Comparison of ENCODE assay signal across 14 cellular contexts in genomic region chrX:33188881-33189280, GRCh38. TPM values are rescaled to one million over a fixed set of nuclear protein-coding genes. Genes with fewer than 3 reads are reported as not detected.
DNase-seq lines count a peak whose midpoint lies in the region; ATAC-seq, FAIRE-seq and TF ChIP-seq lines count a peak whose summit lies in the region.
"Had no signal": no experiment of that assay in that cellular context is flagged by ENCODE, and none has a peak within 500 bp of the region (broad histone marks: within the 10 kb centered on the region; RNA-seq: fewer than 3 reads in every experiment).

No MANE protein-coding gene starts in this region.

- H3K36me3 Mint-ChIP-seq in neural progenitor cell = no peaks in the 10 kb centered on the region
- H3K36me3 Mint-ChIP-seq in WTC11 = no peaks in the 10 kb centered on the region
- no peaks in the 10 kb centered on the region for H3K36me3 Mint-ChIP-seq in mesothelial cell of epicardium

- H3K4me2 ChIP-seq in OCI-LY1 (ENCODE audit: low read length) (no peak overlapping the region; the same call in 1 of the 2 replicates), neural progenitor cell (peak overlapping the region; percentile 65)

- H3K4me3 ChIP-seq in OCI-LY1 (ENCODE audit: low read depth, low read length, poor library complexity, severe bottlenecking) = no peak overlapping the region
- no peak overlapping the region for H3K4me3 ChIP-seq in brain microvascular endothelial cell (ENCODE audit: low read depth, low read length)
- peak overlapping the region; percentile 20 for H3K4me3 ChIP-seq in neural progenitor cell
- no peak overlapping the region for H3K4me3 ChIP-seq in thoracic aorta
- H3K4me3 ChIP-seq: HAP-1 had no signal

- no peak for ATAC-seq in thoracic aorta (ENCODE audit: insufficient number of reproducible peaks, low FRiP score, low read depth)
- no peak for ATAC-seq in WTC11

- H3K4me1 Mint-ChIP-seq in neural progenitor cell = peaks cover 6% of the 10 kb centered on the region
- peaks cover 22% of the 10 kb centered on the region for H3K4me1 Mint-ChIP-seq in WTC11
- H3K4me1 Mint-ChIP-seq in mesothelial cell of epicardium = peaks cover 28% of the 10 kb centered on the region

- no peaks in the 10 kb centered on the region for H3K9me2 ChIP-seq in OCI-LY1 (ENCODE audit: low read depth, low read length)

- CTCF ChIA-PET in WTC11 (lab: Charles Lee) = no interaction called here

- POLR2A ChIA-PET in WTC11 (lab: Charles Lee) = no interaction called here

- H2AFZ ChIP-seq in OCI-LY1 (ENCODE audit: low read length) (no peak overlapping the region), neural progenitor cell (replicated peaks) (no peak overlapping the region)

- H3K27me3 ChIP-seq in OCI-LY1 (ENCODE audit: insufficient read depth, low read length) = no peaks in the 10 kb centered on the region
- no peaks in the 10 kb centered on the region for H3K27me3 ChIP-seq in brain microvascular endothelial cell (replicated peaks)
- peaks cover 72% of the 10 kb centered on the region for H3K27me3 ChIP-seq in neural progenitor cell
- H3K27me3 ChIP-seq in thoracic aorta (replicated peaks; ENCODE audit: insufficient read depth) = no peaks in the 10 kb centered on the region

- no peaks in the 10 kb centered on the region for H3K9me3 ChIP-seq in OCI-LY1 (ENCODE audit: low read length)
- H3K9me3 ChIP-seq in neural progenitor cell (ENCODE audit: low read depth) = no peaks in the 10 kb centered on the region
- H3K9me3 ChIP-seq in thoracic aorta = no peaks in the 10 kb centered on the region
- H3K9me3 ChIP-seq: HAP-1 had no signal

- H4K20me1 ChIP-seq in OCI-LY1 (ENCODE audit: insufficient read depth, low read length) (no peaks in the 10 kb centered on the region), neural progenitor cell (ENCODE audit: low read depth) (no peaks in the 10 kb centered on the region)

- H3K4me1 ChIP-seq in OCI-LY1 (ENCODE audit: insufficient read depth, low read length, severe bottlenecking) (peaks cover 53% of the 10 kb centered on the region), neural progenitor cell (peaks cover 10% of the 10 kb centered on the region), thoracic aorta (ENCODE audit: control insufficient read depth in 1 of 2, low read depth in 2 of 2) (peaks cover 0 to 10% of the 10 kb centered on the region in 2 donors)
- H3K4me1 ChIP-seq: HAP-1 had no signal

- H3K9me3 Mint-ChIP-seq in neural progenitor cell = no peaks in the 10 kb centered on the region
- H3K9me3 Mint-ChIP-seq in WTC11 = no peaks in the 10 kb centered on the region
- H3K9me3 Mint-ChIP-seq in mesothelial cell of epicardium = peaks cover 5% of the 10 kb centered on the region
- H3K9me3 Mint-ChIP-seq: CD4-positive, alpha-beta T cell had no signal

- FAIRE-seq in urothelium cell line (lab: Jason Lieb, UNC) = no peak

- no peaks in the 10 kb centered on the region for H3F3A ChIP-seq in OCI-LY1 (ENCODE audit: insufficient read depth, low read length)
- H3F3A ChIP-seq in neural progenitor cell (ENCODE audit: low read depth) = peaks cover 13% of the 10 kb centered on the region

- H3K27me3 Mint-ChIP-seq in neural progenitor cell (ENCODE audit: insufficient read depth, low read depth) (no peaks in the 10 kb centered on the region), WTC11 (ENCODE audit: low read depth) (peaks cover 36% of the 10 kb centered on the region), mesothelial cell of epicardium (ENCODE audit: low read depth) (no peaks in the 10 kb centered on the region)
- H3K27me3 Mint-ChIP-seq: CD4-positive, alpha-beta T cell had no signal

- no peak overlapping the region; the same call in 1 of the 2 replicates for H3K9ac ChIP-seq in OCI-LY1 (ENCODE audit: low read length)
- H3K9ac ChIP-seq in neural progenitor cell = no peak overlapping the region

- TF ChIP-seq CTCF in OCI-LY1 (IDR thresholded peaks at IDR 0.05; ENCODE audit: low read length) (no peak), brain microvascular endothelial cell (IDR thresholded peaks at IDR 0.05; ENCODE audit: low read depth, low read length, missing control alignments) (no peak), neural progenitor cell (IDR thresholded peaks at IDR 0.05) (no peak), thoracic aorta (IDR thresholded peaks at IDR 0.05) (no peak), WTC11 (IDR thresholded peaks at IDR 0.05) (no peak), mesothelial cell of epicardium (IDR thresholded peaks at IDR 0.05; ENCODE audit: unreplicated experiment) (no peak)

- H3K27ac ChIP-seq in OCI-LY1 (ENCODE audit: low read depth, low read length, poor library complexity, severe bottlenecking) (peak overlapping the region; percentile 80), brain microvascular endothelial cell (peak overlapping the region; percentile 74), neural progenitor cell (peak overlapping the region; percentile 56), thoracic aorta (peak overlapping the region; percentile 34 to 63)

- in situ Hi-C loops in brain microvascular endothelial cell (cut with HindIII; ENCODE audit: low pct_ligation_motif_present, low sequenced_read_pairs) = no loop called here

- H3K4me3 Mint-ChIP-seq in neural progenitor cell (no peak overlapping the region), WTC11 (no peak overlapping the region), mesothelial cell of epicardium (no peak overlapping the region)
- H3K4me3 Mint-ChIP-seq: CD4-positive, alpha-beta T cell had no signal

- H3K79me2 ChIP-seq in OCI-LY1 (ENCODE audit: insufficient read depth, low read length) = no peaks in the 10 kb centered on the region; the same call in 1 of the 2 replicates
- no peaks in the 10 kb centered on the region for H3K79me2 ChIP-seq in neural progenitor cell (ENCODE audit: low read depth)

- H3K36me3 ChIP-seq in OCI-LY1 (ENCODE audit: insufficient read depth, low read length) (no peaks in the 10 kb centered on the region), brain microvascular endothelial cell (replicated peaks) (no peaks in the 10 kb centered on the region), neural progenitor cell (no peaks in the 10 kb centered on the region), thoracic aorta (no peaks in the 10 kb centered on the region)
- H3K36me3 ChIP-seq: HAP-1 had no signal

- DNase-seq in brain microvascular endothelial cell (no peak), neural progenitor cell (ENCODE audit: low spot score) (no peak), thoracic aorta (ENCODE audit: low spot score) (no peak), WTC11 (ENCODE audit: low spot score) (no peak), urothelium cell line (ENCODE audit: low spot score) (no peak), mesothelial cell of epicardium (ENCODE audit: low spot score in 2 of 2, unreplicated experiment in 2 of 2) (no peak)
- DNase-seq: CD4-positive, alpha-beta T cell; DMS79; NCI-H1436; NCI-H2029; NCI-H2171 treated with DMSO at 0.1 percent for 48 hours; NCI-H446 treated with DMSO at 0.1 percent for 48 hours had no signal

- H3K27ac Mint-ChIP-seq in neural progenitor cell = no peak overlapping the region
- H3K27ac Mint-ChIP-seq in WTC11 = no peak overlapping the region
- H3K27ac Mint-ChIP-seq in mesothelial cell of epicardium = no peak overlapping the region
- H3K27ac Mint-ChIP-seq: CD4-positive, alpha-beta T cell had no signal

TF ChIP-seq in WTC11, 78 proteins besides CTCF, POLR2A, EP300 and RAD21 (continues in another document):
- no peak for TF ChIP-seq ZNF416 (CRISPR knock-in tag; IDR thresholded peaks at IDR 0.05)
- TF ChIP-seq ZNF512 (CRISPR knock-in tag; IDR thresholded peaks at IDR 0.05; ENCODE audit: borderline replicate concordance) = no peak
- TF ChIP-seq RORB (CRISPR knock-in tag; IDR thresholded peaks at IDR 0.05) = no peak
- TF ChIP-seq, protein P1, sequence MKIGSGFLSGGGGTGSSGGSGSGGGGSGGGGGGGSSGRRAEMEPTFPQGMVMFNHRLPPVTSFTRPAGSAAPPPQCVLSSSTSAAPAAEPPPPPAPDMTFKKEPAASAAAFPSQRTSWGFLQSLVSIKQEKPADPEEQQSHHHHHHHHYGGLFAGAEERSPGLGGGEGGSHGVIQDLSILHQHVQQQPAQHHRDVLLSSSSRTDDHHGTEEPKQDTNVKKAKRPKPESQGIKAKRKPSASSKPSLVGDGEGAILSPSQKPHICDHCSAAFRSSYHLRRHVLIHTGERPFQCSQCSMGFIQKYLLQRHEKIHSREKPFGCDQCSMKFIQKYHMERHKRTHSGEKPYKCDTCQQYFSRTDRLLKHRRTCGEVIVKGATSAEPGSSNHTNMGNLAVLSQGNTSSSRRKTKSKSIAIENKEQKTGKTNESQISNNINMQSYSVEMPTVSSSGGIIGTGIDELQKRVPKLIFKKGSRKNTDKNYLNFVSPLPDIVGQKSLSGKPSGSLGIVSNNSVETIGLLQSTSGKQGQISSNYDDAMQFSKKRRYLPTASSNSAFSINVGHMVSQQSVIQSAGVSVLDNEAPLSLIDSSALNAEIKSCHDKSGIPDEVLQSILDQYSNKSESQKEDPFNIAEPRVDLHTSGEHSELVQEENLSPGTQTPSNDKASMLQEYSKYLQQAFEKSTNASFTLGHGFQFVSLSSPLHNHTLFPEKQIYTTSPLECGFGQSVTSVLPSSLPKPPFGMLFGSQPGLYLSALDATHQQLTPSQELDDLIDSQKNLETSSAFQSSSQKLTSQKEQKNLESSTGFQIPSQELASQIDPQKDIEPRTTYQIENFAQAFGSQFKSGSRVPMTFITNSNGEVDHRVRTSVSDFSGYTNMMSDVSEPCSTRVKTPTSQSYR (CRISPR knock-in tag; IDR thresholded peaks at IDR 0.05) = no peak
- TF ChIP-seq ZNF219 (CRISPR knock-in tag; IDR thresholded peaks at IDR 0.05; ENCODE audit: borderline replicate concordance) = no peak
- no peak for TF ChIP-seq ETV6 (CRISPR knock-in tag; IDR thresholded peaks at IDR 0.05)
- no peak for TF ChIP-seq CREB1 (CRISPR knock-in tag; IDR thresholded peaks at IDR 0.05)
- no peak for TF ChIP-seq OVOL2 (CRISPR knock-in tag; IDR thresholded peaks at IDR 0.05; ENCODE audit: borderline replicate concordance)
- TF ChIP-seq ESRRA (CRISPR knock-in tag; IDR thresholded peaks at IDR 0.05; ENCODE audit: borderline replicate concordance) = no peak

RNA-seq across cellular contexts. Expression of gene DMD, which starts 22.5 kb away (rescaled TPM):
- total RNA-seq in neural progenitor cell (ENCODE audit: low replicate concordance) (27.1 and 30.6 TPM in 2 replicates), thoracic aorta (100 to 1,000 TPM; 224 to 233 TPM), WTC11 (2021) (6.6 to 9.1 TPM (median 8.4 TPM) in 3 replicates), mesothelial cell of epicardium (76.4 to 96.0 TPM (median 79.4 TPM) in 3 replicates)
